8 cellular contexts compared by ENCODE assay signal in the genomic region with DNA sequence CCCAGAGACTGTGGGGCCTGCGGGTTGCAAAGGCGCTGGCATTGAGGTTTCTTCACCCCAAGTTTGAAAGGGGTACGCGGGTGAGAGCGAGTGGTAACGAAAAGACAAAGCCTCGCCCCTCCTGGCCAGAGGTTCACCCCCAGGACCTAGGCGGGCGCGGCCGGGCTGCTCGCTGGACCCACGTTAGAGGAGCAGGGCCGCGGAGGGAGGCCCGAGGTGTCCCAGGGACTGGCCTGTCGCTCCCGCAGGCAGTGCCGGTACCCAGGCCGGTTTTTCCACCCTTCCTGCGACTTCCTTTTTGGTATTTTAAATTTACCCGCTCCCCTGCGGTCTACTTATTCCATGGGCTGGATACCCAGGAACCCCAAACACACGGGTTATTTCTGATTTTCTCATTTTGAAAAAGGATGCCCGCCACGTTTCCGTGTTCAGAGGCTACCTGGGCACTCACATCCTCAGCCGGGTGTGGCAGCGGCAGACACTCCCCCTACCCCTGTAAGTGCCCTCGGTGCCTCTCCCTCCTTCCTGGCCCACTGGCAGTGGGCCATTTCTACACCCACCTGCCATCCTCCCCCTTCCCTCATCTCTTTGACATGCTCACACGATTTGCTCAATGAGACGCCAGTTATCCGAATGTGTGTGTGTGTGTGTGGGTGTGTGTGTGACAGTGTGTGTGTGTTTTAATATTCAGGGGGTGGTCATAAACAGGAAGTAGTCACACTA. TPM values are rescaled to one million over a fixed set of nuclear protein-coding genes. Genes with fewer than 3 reads are reported as not detected.
A peak's percentile ranks its signal among the peaks of the same experiment; 100 is the strongest.
DNase-seq lines count a peak whose midpoint lies in the region; ATAC-seq lines count a peak whose summit lies in the region.

No MANE protein-coding gene starts in this region.

- no peaks in the 10 kb centered on the region for H3K9me3 Mint-ChIP-seq in activated T-helper 1 cell treated with anti-CD3 and anti-CD28 coated beads, Interleukin-12 subunit alpha, Interleukin-12 subunit beta, Interleukin-2, Interleukin-4 antibody, amounts not matched to agents 30 ng/mL and 10 ng/mL and 1 ng/mL, durations not matched to agents 14 hours and 24 hours and 36 hours
- no peaks in the 10 kb centered on the region for H3K9me3 Mint-ChIP-seq in stimulated activated naive CD8-positive, alpha-beta T cell treated with anti-CD3 and anti-CD28 coated beads, Interleukin-15, amount 100 ng/mL, for 72 hours

- H3K4me3 Mint-ChIP-seq in activated T-helper 1 cell treated with anti-CD3 and anti-CD28 coated beads, Interleukin-12 subunit alpha, Interleukin-12 subunit beta, Interleukin-2, Interleukin-4 antibody, amounts not matched to agents 30 ng/mL and 10 ng/mL and 1 ng/mL, durations not matched to agents 14 hours and 24 hours and 36 hours, result peak overlapping the region; percentile 75
- H3K4me3 Mint-ChIP-seq in stimulated activated naive CD8-positive, alpha-beta T cell treated with anti-CD3 and anti-CD28 coated beads, Interleukin-15, amount 100 ng/mL, for 72 hours, result peak overlapping the region; percentile 68 to 75

- no peaks in the 10 kb centered on the region for H3K36me3 Mint-ChIP-seq in activated T-helper 1 cell treated with anti-CD3 and anti-CD28 coated beads, Interleukin-12 subunit alpha, Interleukin-12 subunit beta, Interleukin-2, Interleukin-4 antibody, amounts not matched to agents 30 ng/mL and 10 ng/mL and 1 ng/mL, durations not matched to agents 14 hours and 24 hours and 36 hours (ENCODE audit: low read depth)

- ATAC-seq in stimulated activated naive CD8-positive, alpha-beta T cell treated with anti-CD3 and anti-CD28 coated beads, Interleukin-15, amount 100 ng/mL, for 72 hours, result no peak
- no peak for ATAC-seq in GM19351 (IDR thresholded peaks at IDR 0.05; ENCODE audit: unreplicated experiment)
- no peak for ATAC-seq in HG02884 (IDR thresholded peaks at IDR 0.05; ENCODE audit: unreplicated experiment)

- peak; percentile 70 for DNase-seq in NCI-H748 (lab: John Stamatoyannopoulos, UW; ENCODE audit: unreplicated experiment)
- no peak for DNase-seq in NCI-H748 treated with DMSO at 0.1 percent for 48 hours (lab: John Stamatoyannopoulos, UW)
- no peak for DNase-seq in activated T-helper 1 cell treated with anti-CD3 and anti-CD28 coated beads, Interleukin-12 subunit alpha, Interleukin-12 subunit beta, Interleukin-2, Interleukin-4 antibody, amounts not matched to agents 30 ng/mL and 10 ng/mL and 1 ng/mL, durations not matched to agents 14 hours and 24 hours and 36 hours (ENCODE audit: low spot score)
- DNase-seq in stimulated activated naive CD8-positive, alpha-beta T cell treated with anti-CD3 and anti-CD28 coated beads, Interleukin-15, amount 100 ng/mL, for 72 hours, result no peak
- no peak for DNase-seq in C1 segment of cervical spinal cord (lab: John Stamatoyannopoulos, UW)

- H3K4me3 ChIP-seq in iPS-11a (ENCODE audit: low read depth, low read length), result peak overlapping the region; percentile 50

- H3K27ac Mint-ChIP-seq in activated T-helper 1 cell treated with anti-CD3 and anti-CD28 coated beads, Interleukin-12 subunit alpha, Interleukin-12 subunit beta, Interleukin-2, Interleukin-4 antibody, amounts not matched to agents 30 ng/mL and 10 ng/mL and 1 ng/mL, durations not matched to agents 14 hours and 24 hours and 36 hours, result no peak overlapping the region
- no peak overlapping the region for H3K27ac Mint-ChIP-seq in stimulated activated naive CD8-positive, alpha-beta T cell treated with anti-CD3 and anti-CD28 coated beads, Interleukin-15, amount 100 ng/mL, for 72 hours

- peaks cover 64% of the 10 kb centered on the region for H3K27me3 Mint-ChIP-seq in activated T-helper 1 cell treated with anti-CD3 and anti-CD28 coated beads, Interleukin-12 subunit alpha, Interleukin-12 subunit beta, Interleukin-2, Interleukin-4 antibody, amounts not matched to agents 30 ng/mL and 10 ng/mL and 1 ng/mL, durations not matched to agents 14 hours and 24 hours and 36 hours (ENCODE audit: insufficient read depth)
- H3K27me3 Mint-ChIP-seq in stimulated activated naive CD8-positive, alpha-beta T cell treated with anti-CD3 and anti-CD28 coated beads, Interleukin-15, amount 100 ng/mL, for 72 hours, result peaks cover 100% of the 10 kb centered on the region

- intact Hi-C loops in activated T-helper 1 cell treated with anti-CD3 and anti-CD28 coated beads, Interleukin-12 subunit alpha, Interleukin-12 subunit beta, Interleukin-2, Interleukin-4 antibody, amounts not matched to agents 30 ng/mL and 10 ng/mL and 1 ng/mL, durations not matched to agents 14 hours and 24 hours and 36 hours (cut with micrococcal nuclease), result loop anchor here (1.0 to 5.0 kb wide), 3 partner anchors 13 to 296 kb away; no protein-coding TSS in a partner anchor

- peaks cover 5% of the 10 kb centered on the region for H3K4me1 Mint-ChIP-seq in activated T-helper 1 cell treated with anti-CD3 and anti-CD28 coated beads, Interleukin-12 subunit alpha, Interleukin-12 subunit beta, Interleukin-2, Interleukin-4 antibody, amounts not matched to agents 30 ng/mL and 10 ng/mL and 1 ng/mL, durations not matched to agents 14 hours and 24 hours and 36 hours (ENCODE audit: low read depth)
- peaks cover 23% of the 10 kb centered on the region for H3K4me1 Mint-ChIP-seq in stimulated activated naive CD8-positive, alpha-beta T cell treated with anti-CD3 and anti-CD28 coated beads, Interleukin-15, amount 100 ng/mL, for 72 hours

RNA-seq across cellular contexts. Expression of a gene that starts 1.6 kb away (rescaled TPM):
- total RNA-seq in activated T-helper 1 cell treated with anti-CD3 and anti-CD28 coated beads, Interleukin-12 subunit alpha, Interleukin-12 subunit beta, Interleukin-2, Interleukin-4 antibody, amounts not matched to agents 30 ng/mL and 10 ng/mL and 1 ng/mL, durations not matched to agents 14 hours and 24 hours and 36 hours, result 0.05 TPM in 1 of 2 replicates, not detected in the other

RNA-seq across cellular contexts. Expression of a gene that starts 10.1 kb away (rescaled TPM):
- not detected in 2 replicates for total RNA-seq in activated T-helper 1 cell treated with anti-CD3 and anti-CD28 coated beads, Interleukin-12 subunit alpha, Interleukin-12 subunit beta, Interleukin-2, Interleukin-4 antibody, amounts not matched to agents 30 ng/mL and 10 ng/mL and 1 ng/mL, durations not matched to agents 14 hours and 24 hours and 36 hours

RNA-seq across cellular contexts. Expression of a gene that starts 21.7 kb away (rescaled TPM):
- 30.6 and 31.8 TPM in 2 replicates for total RNA-seq in activated T-helper 1 cell treated with anti-CD3 and anti-CD28 coated beads, Interleukin-12 subunit alpha, Interleukin-12 subunit beta, Interleukin-2, Interleukin-4 antibody, amounts not matched to agents 30 ng/mL and 10 ng/mL and 1 ng/mL, durations not matched to agents 14 hours and 24 hours and 36 hours
